Comparison of ENCODE assay signal across 10 cellular contexts in the genomic region with DNA sequence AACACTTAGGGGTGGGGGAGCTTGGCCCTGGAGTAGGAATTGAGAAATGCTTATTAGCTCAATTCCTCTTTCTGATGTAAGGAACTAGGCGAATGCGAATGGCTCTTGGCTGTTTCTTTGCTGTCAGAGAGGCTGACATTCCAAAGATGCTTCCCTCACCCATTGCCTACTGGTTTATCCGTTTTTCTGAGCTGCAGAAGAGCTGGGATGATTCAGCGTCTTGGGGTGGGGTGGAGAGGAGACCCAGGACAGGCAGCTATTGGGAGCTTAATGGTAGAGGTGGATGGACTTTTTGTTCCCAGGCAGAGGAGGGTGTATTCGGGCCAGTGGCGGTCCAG. TPM values are rescaled to one million over a fixed set of nuclear protein-coding genes. Genes with fewer than 3 reads are reported as not detected.
A peak's percentile ranks its signal among the peaks of the same experiment; 100 is the strongest.
DNase-seq lines count a peak whose midpoint lies in the region; ATAC-seq and TF ChIP-seq lines count a peak whose summit lies in the region.
"Had no signal": no experiment of that assay in that cellular context is flagged by ENCODE, and none has a peak within 500 bp of the region (broad histone marks: within the 10 kb centered on the region; RNA-seq: fewer than 3 reads in every experiment).

No MANE protein-coding gene starts in this region.

- ATAC-seq in activated B cell treated with CpG ODN at 0.5 μM for 24 hours (ENCODE audit: low read depth) (no peak), left ventricle myocardium superior (peak; percentile 50)

- peak overlapping the region; percentile 44 for H3K27ac Mint-ChIP-seq in activated B cell treated with CpG ODN at 0.5 μM for 24 hours

- H3K4me3 ChIP-seq in skeletal muscle satellite cell (ENCODE audit: low read length) (peak overlapping the region; percentile 11), testis (no peak overlapping the region)
- H3K4me3 ChIP-seq: cardiac muscle cell had no signal

- peak overlapping the region in 1 of 2 donors; percentile 62 for H3K27ac ChIP-seq in testis
- H3K27ac ChIP-seq: cardiac muscle cell had no signal

- H3K27me3 ChIP-seq in skeletal muscle satellite cell (ENCODE audit: control insufficient read depth, insufficient read depth, low read length) (no peaks in the 10 kb centered on the region), testis (no peaks in the 10 kb centered on the region)
- H3K27me3 ChIP-seq: cardiac muscle cell had no signal

- H3K36me3 Mint-ChIP-seq in activated B cell treated with CpG ODN at 0.5 μM for 24 hours (ENCODE audit: low read depth) = peaks cover 82% of the 10 kb centered on the region

- H3K4me2 ChIP-seq in skeletal muscle satellite cell (ENCODE audit: low read length) = peak overlapping the region; percentile 45

- H3K4me1 ChIP-seq in skeletal muscle satellite cell (ENCODE audit: control insufficient read depth, insufficient read depth, low read length) (peaks cover 58% of the 10 kb centered on the region), testis (peaks cover 47% of the 10 kb centered on the region)

- H3K4me3 Mint-ChIP-seq in activated B cell treated with CpG ODN at 0.5 μM for 24 hours = no peak overlapping the region

- peaks cover 67% of the 10 kb centered on the region for H3K4me1 Mint-ChIP-seq in activated B cell treated with CpG ODN at 0.5 μM for 24 hours

- H3K27me3 Mint-ChIP-seq in activated B cell treated with CpG ODN at 0.5 μM for 24 hours = no peaks in the 10 kb centered on the region

- H3K9me3 ChIP-seq in skeletal muscle satellite cell (replicated peaks; ENCODE audit: low read length) (no peaks in the 10 kb centered on the region), testis (no peaks in the 10 kb centered on the region)

- 53 to 68% methylated on average over 6 of the region's 6 CpGs for WGBS in testis, 2 donors

- H3K36me3 ChIP-seq in skeletal muscle satellite cell (ENCODE audit: insufficient read depth, low read length) = peaks cover 50% of the 10 kb centered on the region
- no peaks in the 10 kb centered on the region for H3K36me3 ChIP-seq in testis (ENCODE audit: low read depth, missing control alignments)

- DNase-seq in GM04503 (ENCODE audit: low read depth) (peak; percentile 90), activated B cell treated with CpG ODN at 0.5 μM for 24 hours (no peak), left ventricle myocardium superior (no peak), NCI-H187 treated with DMSO at 0.1 percent for 48 hours (lab: John Stamatoyannopoulos, UW) (no peak), NCI-H510A treated with DMSO at 0.1 percent for 48 hours (lab: John Stamatoyannopoulos, UW) (no peak), testis (no peak)
- no peak for DNase-seq in stimulated activated CD4-positive, alpha-beta T cell treated with anti-CD3 and anti-CD28 coated beads, Interleukin-4, amount 100 ng/mL, for 4 hours
- DNase-seq: retina had no signal

- H3K9ac ChIP-seq in skeletal muscle satellite cell (ENCODE audit: low read depth, low read length) = peak overlapping the region; percentile 27

- intact Hi-C loops in activated B cell treated with CpG ODN at 0.5 μM for 24 hours (cut with micrococcal nuclease) = no loop called here
- intact Hi-C loops in left ventricle myocardium superior (cut with micrococcal nuclease) = no loop called here
- intact Hi-C loops in testis (cut with DNase I; ENCODE audit: low total_unique reads) = no loop called here

- POLR2A ChIA-PET in activated B cell treated with CpG ODN at 0.5 μM for 24 hours (lab: Charles Lee) = interaction anchor here (1.0 to 1.3 kb wide), 3 partner anchors 11 to 43 kb away, joined by 4 to 5 read pairs (median 4); no protein-coding TSS in a partner anchor

- CTCF ChIA-PET in activated B cell treated with CpG ODN at 0.5 μM for 24 hours (lab: Charles Lee) = interaction anchor here (0.6 to 1.1 kb wide), 2 partner anchors 48 to 119 kb away, joined by 3 read pairs; no protein-coding TSS in a partner anchor

- TF ChIP-seq CTCF in activated B cell treated with CpG ODN at 0.5 μM for 24 hours (IDR thresholded peaks at IDR 0.05) (no peak), testis (IDR thresholded peaks at IDR 0.05) (no peak)

- no peaks in the 10 kb centered on the region for H3K9me3 Mint-ChIP-seq in activated B cell treated with CpG ODN at 0.5 μM for 24 hours

- TF ChIP-seq POLR2A in testis (IDR thresholded peaks at IDR 0.05) = no peak

RNA-seq across cellular contexts. Expression of a gene that starts 9.8 kb away (rescaled TPM):
- 36.5 and 38.1 TPM in 2 replicates for total RNA-seq in activated B cell treated with CpG ODN at 0.5 μM for 24 hours
- total RNA-seq in left ventricle myocardium superior = 8.5 TPM
- total RNA-seq in skeletal muscle satellite cell (2012; rRNA removed) = 21.6 and 22.3 TPM in 2 replicates
- 10 to 100 TPM; 17.2 to 28.9 TPM for total RNA-seq in testis
- 19.3 TPM for polyA plus RNA-seq in testis (ENCODE audit: insufficient read depth, low read depth, low replicate concordance)

RNA-seq across cellular contexts. Expression of a gene that starts 26.0 kb away (rescaled TPM):
- total RNA-seq in activated B cell treated with CpG ODN at 0.5 μM for 24 hours = 3.3 and 5.5 TPM in 2 replicates
- 0.42 TPM for total RNA-seq in left ventricle myocardium superior
- total RNA-seq in skeletal muscle satellite cell (2012; rRNA removed) = 8.1 and 9.8 TPM in 2 replicates
- total RNA-seq in testis = 10 to 100 TPM in 1 of 2 donors, 1 to 10 TPM in 1; 6.9 to 19.1 TPM
- 3.4 TPM for polyA plus RNA-seq in testis (ENCODE audit: insufficient read depth, low read depth, low replicate concordance)
